Comparison of ENCODE assay signal across 18 cellular contexts in the genomic region with DNA sequence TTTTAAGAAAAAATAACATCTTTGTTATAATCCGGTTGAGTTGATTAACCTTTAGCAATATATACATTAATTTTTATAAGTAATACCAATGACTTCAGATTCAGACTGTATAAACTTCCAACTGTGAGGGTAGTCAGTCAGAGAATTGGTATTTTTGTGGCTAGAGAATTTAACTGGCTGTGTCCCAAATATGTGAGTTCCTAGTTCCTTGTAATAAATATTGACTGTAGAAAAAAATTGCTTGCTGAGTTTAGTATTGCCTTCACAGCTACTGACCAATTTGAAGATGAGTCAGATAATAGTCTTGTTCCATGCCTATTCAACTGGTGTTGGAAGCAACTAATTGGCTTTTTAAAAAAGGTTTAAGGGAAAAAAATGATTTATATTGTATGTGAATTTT.
A peak's percentile ranks its signal among the peaks of the same experiment; 100 is the strongest.
DNase-seq lines count a peak whose midpoint lies in the region; ATAC-seq and TF ChIP-seq lines count a peak whose summit lies in the region.
"Had no signal": no experiment of that assay in that cellular context is flagged by ENCODE, and none has a peak within 500 bp of the region (broad histone marks: within the 10 kb centered on the region; RNA-seq: fewer than 3 reads in every experiment).

No MANE protein-coding gene starts in this region.

- H3K36me3 ChIP-seq in IMR-90 (ENCODE audit: control insufficient read depth, insufficient read depth, low read length) = no peaks in the 10 kb centered on the region

- peak; percentile 87 for ATAC-seq in IMR-90 (ENCODE audit: low read depth)
- ATAC-seq in HG02938 (IDR thresholded peaks at IDR 0.05; ENCODE audit: unreplicated experiment) = no peak
- ATAC-seq: HCT116, Right ventricle myocardium inferior had no signal

- H2AK5ac ChIP-seq in IMR-90 (ENCODE audit: low read depth, low read length) = no peak overlapping the region

- CTCF ChIA-PET in IMR-90 (lab: Yijun Ruan, JAX) = no interaction called here

- H2AFZ ChIP-seq in IMR-90 (replicated peaks; ENCODE audit: low read length, poor library complexity) = no peak overlapping the region

- POLR2A ChIA-PET in IMR-90 (lab: Charles Lee; ENCODE audit: unreplicated experiment) = no interaction called here

- peaks cover 10% of the 10 kb centered on the region for H3K4me1 ChIP-seq in IMR-90 (ENCODE audit: control insufficient read depth, insufficient read depth, low read length)

- H3K14ac ChIP-seq in IMR-90 (replicated peaks; ENCODE audit: low read depth, low read length) = no peak overlapping the region

- TF ChIP-seq CTCF in IMR-90 (conservative IDR thresholded peaks at IDR 0.05; ENCODE audit: low read depth, low read length) = no peak
- TF ChIP-seq CTCF in cardiac fibroblast (IDR thresholded peaks at IDR 0.05; ENCODE audit: low read depth, low read length) = no peak

- no peak overlapping the region for H3K18ac ChIP-seq in IMR-90 (ENCODE audit: low read depth, low read length)

- no peak overlapping the region for H3K23ac ChIP-seq in IMR-90 (ENCODE audit: low read depth, low read length)

- no peak overlapping the region for H2AK9ac ChIP-seq in IMR-90 (replicated peaks; ENCODE audit: low read depth, low read length, poor library complexity)

- BruUV-seq in IMR-90 (replicated peaks; lab: Mats Ljungman, UMichigan) = no TSS peak

- H3K9me1 ChIP-seq in IMR-90 (ENCODE audit: insufficient read depth, low read length) = peaks cover 4% of the 10 kb centered on the region; the same call in 1 of the 2 replicates

- no CpG with 5 or more reads among the region's 1 CpG for WGBS in IMR-90 (ENCODE audit: extremely low coverage in 2 of 2, insufficient read length in 1 of 2), 2 experiments

- no peaks in the 10 kb centered on the region for H3K9me3 ChIP-seq in IMR-90 (ENCODE audit: control insufficient read depth, insufficient read depth, low read length)

- H3K9ac ChIP-seq in IMR-90 (ENCODE audit: low read depth, low read length) = no peak overlapping the region

- H3K4ac ChIP-seq in IMR-90 (ENCODE audit: low read depth, low read length) = no peak overlapping the region

- no peak for TF ChIP-seq POLR2A in IMR-90 (IDR thresholded peaks at IDR 0.05; ENCODE audit: low read depth, low read length)

- H3K27ac ChIP-seq in IMR-90 (ENCODE audit: insufficient read depth, low read length) = no peak overlapping the region

- peak overlapping the region; percentile 61 for H2BK5ac ChIP-seq in IMR-90 (ENCODE audit: low read depth, low read length, poor library complexity, severe bottlenecking)

- intact Hi-C loops in IMR-90 (cut with micrococcal nuclease) = loop anchor here (5.0 kb wide), 1 partner anchor 923 kb away; no protein-coding TSS in a partner anchor

- no peak overlapping the region for H3K56ac ChIP-seq in IMR-90 (ENCODE audit: extremely low read depth, insufficient read depth, low read length)

- no peaks in the 10 kb centered on the region for H3K79me1 ChIP-seq in IMR-90 (ENCODE audit: low read depth in 1 of 2, low read length in 2 of 2)

- dilution Hi-C loops in IMR-90 (cut with HindIII; ENCODE audit: low sequenced_read_pairs, unreplicated experiment) = no loop called here

- in situ Hi-C loops in IMR-90 (cut with MboI; ENCODE audit: low sequenced_read_pairs) = no loop called here

- H4K5ac ChIP-seq in IMR-90 (ENCODE audit: low read depth, low read length) = no peak overlapping the region

- no peak overlapping the region for H4K8ac ChIP-seq in IMR-90 (ENCODE audit: low read depth in 2 of 2, low read length in 2 of 2)

- H2BK15ac ChIP-seq in IMR-90 (ENCODE audit: low read depth, low read length) = no peak overlapping the region

- no peak for TF ChIP-seq RAD21 in IMR-90 (IDR thresholded peaks at IDR 0.05; ENCODE audit: low read length)

- peak; percentile 33 for DNase-seq in AG08396 (ENCODE audit: low spot score)
- peak; percentile 91 for DNase-seq in IMR-90
- DNase-seq in cardiac fibroblast (ENCODE audit: low read depth in 2 of 2) = peak; percentile 50 to 73
- DNase-seq in kidney glomerular epithelial cell (lab: John Stamatoyannopoulos, UW) = peak; percentile 62
- no peak for DNase-seq in NCI-H2107 (lab: John Stamatoyannopoulos, UW)
- no peak for DNase-seq in NCI-H2081 treated with DMSO at 0.1 percent for 48 hours (lab: John Stamatoyannopoulos, UW)
- DNase-seq in HT-29 (ENCODE audit: low spot score) = no peak
- DNase-seq: activated CD4-positive, alpha-beta T cell treated with anti-CD3 and anti-CD28 coated beads, Interleukin-2, amount 10 ng/mL, durations not matched to agents 7 days and 5 days; activated naive CD8-positive, alpha-beta T cell treated with anti-CD3 and anti-CD28 coated beads, Interleukin-2, amount 10 ng/mL, durations not matched to agents 7 days and 5 days; activated T-cell treated with anti-CD3 and anti-CD28 coated beads, Interleukin-2, amount 50 U/mL, for 1 hour; DMS 273 treated with DMSO at 0.1 percent for 48 hours; midbrain; NCI-H187 treated with DMSO at 0.1 percent for 48 hours; nucleus accumbens had no signal

- H4K91ac ChIP-seq in IMR-90 (ENCODE audit: insufficient read depth, low read depth, low read length) = no peak overlapping the region

- H2BK120ac ChIP-seq in IMR-90 (ENCODE audit: low read depth, low read length) = no peak overlapping the region

- no peak overlapping the region for H3K4me2 ChIP-seq in IMR-90 (ENCODE audit: low read depth, low read length)
- H3K4me2 ChIP-seq: smooth muscle cell had no signal

- no peaks in the 10 kb centered on the region for H4K20me1 ChIP-seq in IMR-90 (ENCODE audit: insufficient read depth, low read length)

- no peak overlapping the region for H2BK20ac ChIP-seq in IMR-90 (ENCODE audit: low read depth, low read length)

- no peaks in the 10 kb centered on the region for H3K27me3 ChIP-seq in IMR-90 (ENCODE audit: control insufficient read depth, insufficient read depth, low read length)

- H3K4me3 ChIP-seq in IMR-90 (ENCODE audit: insufficient read depth, low read depth, low read length) = no peak overlapping the region
- no peak overlapping the region for H3K4me3 ChIP-seq in cardiac fibroblast (replicated peaks in 1 of 2; ENCODE audit: low read depth in 2 of 2, low read length in 2 of 2)
- H3K4me3 ChIP-seq: smooth muscle cell had no signal

TF ChIP-seq in IMR-90, 13 proteins besides CTCF, POLR2A, EP300 and RAD21:
- TF ChIP-seq MXI1 (IDR thresholded peaks at IDR 0.05; ENCODE audit: borderline replicate concordance, low read depth, low read length) (no peak), CEBPB (IDR thresholded peaks at IDR 0.05; ENCODE audit: low read depth, low read length) (0 out of 2 replicates have a peak, but pooled peaks have one; percentile 20), FOS (IDR thresholded peaks at IDR 0.05; ENCODE audit: low read depth, low read length) (0 out of 2 replicates have a peak, but pooled peaks have one; percentile 38), BHLHE40 (IDR thresholded peaks at IDR 0.05; ENCODE audit: low read depth, low read length) (no peak)

Comparison
In these comparisons a context has a peak if more than half of its experiments do, and no peak if none do; other contexts are left out.
1. DNase-seq: peak in AG08396 (single experiment), IMR-90 (single experiment), cardiac fibroblast (2 of 2) and kidney glomerular epithelial cell (single experiment); none in NCI-H2107 (single experiment), NCI-H2081 treated with DMSO at 0.1 percent for 48 hours (single experiment) and HT-29 (single experiment).